Comparison of ENCODE assay signal across 1 cellular context in the genomic region with DNA sequence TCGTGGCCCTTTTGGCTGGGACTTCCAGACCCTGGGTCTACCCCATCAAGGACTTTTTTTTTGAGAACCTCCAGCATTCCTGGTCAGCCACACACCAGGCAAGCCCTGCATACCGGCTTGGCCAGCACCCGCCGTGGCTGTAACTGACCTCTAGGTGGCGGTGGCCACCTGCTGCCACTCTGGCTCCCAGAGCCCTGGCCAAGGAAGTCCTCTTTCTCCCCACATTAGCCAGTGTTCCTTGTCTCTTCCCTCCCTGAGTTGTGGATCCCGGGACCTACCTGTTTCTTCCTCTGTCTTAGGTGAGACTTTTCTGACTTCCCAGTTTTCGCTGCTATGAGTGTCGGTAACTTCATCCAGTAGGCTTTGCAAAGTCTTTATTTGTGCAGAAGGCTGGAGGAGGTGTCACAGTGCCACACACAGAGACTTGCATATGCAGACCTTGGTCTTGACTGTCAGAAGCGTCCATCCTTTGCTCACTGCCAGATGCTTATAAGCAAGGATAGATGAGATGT.
TF ChIP-seq lines count a peak whose summit lies in the region.

No MANE protein-coding gene starts in this region.

TF ChIP-seq in HepG2, 621 proteins besides CTCF, POLR2A, EP300 and RAD21 (continued from another document):
- TF ChIP-seq HMG20B (CRISPR knock-in tag; conservative IDR thresholded peaks at IDR 0.05) (no peak), KMT2B (CRISPR knock-in tag; IDR thresholded peaks at IDR 0.05) (no peak), ZSCAN21 (CRISPR knock-in tag; IDR thresholded peaks at IDR 0.05; ENCODE audit: borderline replicate concordance) (no peak), ZNF670 (CRISPR knock-in tag; IDR thresholded peaks at IDR 0.05; ENCODE audit: borderline replicate concordance) (no peak), MAFF (IDR thresholded peaks at IDR 0.05; ENCODE audit: low read depth, low read length) (no peak), ZSCAN9 (CRISPR knock-in tag; IDR thresholded peaks at IDR 0.05; ENCODE audit: borderline replicate concordance) (no peak), ARNTL (CRISPR knock-in tag; IDR thresholded peaks at IDR 0.05) (no peak), GABPB1 (CRISPR knock-in tag; IDR thresholded peaks at IDR 0.05) (peak; percentile 33; the same call in 1 of the 2 replicates), ZNF883 (CRISPR knock-in tag; IDR thresholded peaks at IDR 0.05; ENCODE audit: not compliant biosample characterization) (peak; percentile 89), BORCS8-MEF2B (CRISPR knock-in tag; IDR thresholded peaks at IDR 0.05) (0 out of 2 replicates have a peak, but pooled peaks have one; percentile 45), MTF1 (CRISPR knock-in tag; IDR thresholded peaks at IDR 0.05) (no peak), SYNCRIP (IDR thresholded peaks at IDR 0.05; ENCODE audit: insufficient read depth, low read depth, low read length) (no peak), SMARCE1 (IDR thresholded peaks at IDR 0.05; ENCODE audit: borderline replicate concordance) (no peak), SAFB2 (CRISPR knock-in tag; IDR thresholded peaks at IDR 0.05; ENCODE audit: borderline replicate concordance, low read depth) (no peak), ELF3 (CRISPR knock-in tag; IDR thresholded peaks at IDR 0.05) (0 out of 2 replicates have a peak, but pooled peaks have one; percentile 22), ZNF569 (CRISPR knock-in tag; IDR thresholded peaks at IDR 0.05; ENCODE audit: borderline replicate concordance) (no peak), KDM1A (CRISPR knock-in tag; IDR thresholded peaks at IDR 0.05) (no peak), KAT2B (IDR thresholded peaks at IDR 0.05; ENCODE audit: borderline replicate concordance, low read depth, low read length) (no peak), HOXA9 (CRISPR knock-in tag; IDR thresholded peaks at IDR 0.05; ENCODE audit: borderline replicate concordance) (no peak), ZNF850 (CRISPR knock-in tag; conservative IDR thresholded peaks at IDR 0.05) (no peak), ZNF629 (CRISPR knock-in tag; conservative IDR thresholded peaks at IDR 0.05) (no peak), EHMT2 (IDR thresholded peaks at IDR 0.05; ENCODE audit: borderline replicate concordance, low read depth, low read length) (no peak), ZNF780A (CRISPR knock-in tag; IDR thresholded peaks at IDR 0.05) (no peak), SMAD1 (CRISPR knock-in tag; IDR thresholded peaks at IDR 0.05; ENCODE audit: borderline replicate concordance, low read depth) (peak; percentile 56; the same call in 1 of the 2 replicates), ZNF7 (CRISPR knock-in tag; IDR thresholded peaks at IDR 0.05) (no peak), SMC3 (IDR thresholded peaks at IDR 0.05; ENCODE audit: low read length) (peak; percentile 91), STAT5B (CRISPR knock-in tag; IDR thresholded peaks at IDR 0.05) (no peak), MXD4 (CRISPR knock-in tag; IDR thresholded peaks at IDR 0.05) (peak; percentile 73; the same call in 1 of the 2 replicates), KAT8 (CRISPR knock-in tag; IDR thresholded peaks at IDR 0.05) (0 out of 2 replicates have a peak, but pooled peaks have one; percentile 47), MIXL1 (CRISPR knock-in tag; IDR thresholded peaks at IDR 0.05) (no peak), GATA4 (IDR thresholded peaks at IDR 0.05; ENCODE audit: borderline replicate concordance, low read depth) (no peak), ZFY (CRISPR knock-in tag; IDR thresholded peaks at IDR 0.05) (no peak), SALL1 (CRISPR knock-in tag; IDR thresholded peaks at IDR 0.05) (peak; percentile 67; the same call in 1 of the 2 replicates)
- TF ChIP-seq, protein P1, sequence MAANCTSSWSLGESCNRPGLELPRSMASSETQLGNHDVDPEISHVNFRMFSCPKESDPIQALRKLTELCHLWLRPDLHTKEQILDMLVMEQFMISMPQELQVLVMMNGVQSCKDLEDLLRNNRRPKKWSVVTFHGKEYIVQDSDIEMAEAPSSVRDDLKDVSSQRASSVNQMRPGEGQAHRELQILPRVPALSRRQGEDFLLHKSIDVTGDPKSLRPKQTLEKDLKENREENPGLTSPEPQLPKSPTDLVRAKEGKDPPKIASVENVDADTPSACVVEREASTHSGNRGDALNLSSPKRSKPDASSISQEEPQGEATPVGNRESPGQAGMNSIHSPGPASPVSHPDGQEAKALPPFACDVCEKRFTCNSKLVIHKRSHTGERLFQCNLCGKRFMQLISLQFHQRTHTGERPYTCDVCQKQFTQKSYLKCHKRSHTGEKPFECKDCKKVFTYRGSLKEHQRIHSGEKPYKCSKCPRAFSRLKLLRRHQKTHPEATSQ (CRISPR knock-in tag; IDR thresholded peaks at IDR 0.05; ENCODE audit: borderline replicate concordance), result no peak
- TF ChIP-seq, protein P2, sequence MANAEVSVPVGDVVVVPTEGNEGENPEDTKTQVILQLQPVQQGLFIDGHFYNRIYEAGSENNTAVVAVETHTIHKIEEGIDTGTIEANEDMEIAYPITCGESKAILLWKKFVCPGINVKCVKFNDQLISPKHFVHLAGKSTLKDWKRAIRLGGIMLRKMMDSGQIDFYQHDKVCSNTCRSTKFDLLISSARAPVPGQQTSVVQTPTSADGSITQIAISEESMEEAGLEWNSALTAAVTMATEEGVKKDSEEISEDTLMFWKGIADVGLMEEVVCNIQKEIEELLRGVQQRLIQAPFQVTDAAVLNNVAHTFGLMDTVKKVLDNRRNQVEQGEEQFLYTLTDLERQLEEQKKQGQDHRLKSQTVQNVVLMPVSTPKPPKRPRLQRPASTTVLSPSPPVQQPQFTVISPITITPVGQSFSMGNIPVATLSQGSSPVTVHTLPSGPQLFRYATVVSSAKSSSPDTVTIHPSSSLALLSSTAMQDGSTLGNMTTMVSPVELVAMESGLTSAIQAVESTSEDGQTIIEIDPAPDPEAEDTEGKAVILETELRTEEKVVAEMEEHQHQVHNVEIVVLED (CRISPR knock-in tag; IDR thresholded peaks at IDR 0.05; ENCODE audit: borderline replicate concordance), result no peak
- TF ChIP-seq, protein P3, sequence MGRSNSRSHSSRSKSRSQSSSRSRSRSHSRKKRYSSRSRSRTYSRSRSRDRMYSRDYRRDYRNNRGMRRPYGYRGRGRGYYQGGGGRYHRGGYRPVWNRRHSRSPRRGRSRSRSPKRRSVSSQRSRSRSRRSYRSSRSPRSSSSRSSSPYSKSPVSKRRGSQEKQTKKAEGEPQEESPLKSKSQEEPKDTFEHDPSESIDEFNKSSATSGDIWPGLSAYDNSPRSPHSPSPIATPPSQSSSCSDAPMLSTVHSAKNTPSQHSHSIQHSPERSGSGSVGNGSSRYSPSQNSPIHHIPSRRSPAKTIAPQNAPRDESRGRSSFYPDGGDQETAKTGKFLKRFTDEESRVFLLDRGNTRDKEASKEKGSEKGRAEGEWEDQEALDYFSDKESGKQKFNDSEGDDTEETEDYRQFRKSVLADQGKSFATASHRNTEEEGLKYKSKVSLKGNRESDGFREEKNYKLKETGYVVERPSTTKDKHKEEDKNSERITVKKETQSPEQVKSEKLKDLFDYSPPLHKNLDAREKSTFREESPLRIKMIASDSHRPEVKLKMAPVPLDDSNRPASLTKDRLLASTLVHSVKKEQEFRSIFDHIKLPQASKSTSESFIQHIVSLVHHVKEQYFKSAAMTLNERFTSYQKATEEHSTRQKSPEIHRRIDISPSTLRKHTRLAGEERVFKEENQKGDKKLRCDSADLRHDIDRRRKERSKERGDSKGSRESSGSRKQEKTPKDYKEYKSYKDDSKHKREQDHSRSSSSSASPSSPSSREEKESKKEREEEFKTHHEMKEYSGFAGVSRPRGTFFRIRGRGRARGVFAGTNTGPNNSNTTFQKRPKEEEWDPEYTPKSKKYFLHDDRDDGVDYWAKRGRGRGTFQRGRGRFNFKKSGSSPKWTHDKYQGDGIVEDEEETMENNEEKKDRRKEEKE (IDR thresholded peaks at IDR 0.05), result no peak
- TF ChIP-seq, protein P4, sequence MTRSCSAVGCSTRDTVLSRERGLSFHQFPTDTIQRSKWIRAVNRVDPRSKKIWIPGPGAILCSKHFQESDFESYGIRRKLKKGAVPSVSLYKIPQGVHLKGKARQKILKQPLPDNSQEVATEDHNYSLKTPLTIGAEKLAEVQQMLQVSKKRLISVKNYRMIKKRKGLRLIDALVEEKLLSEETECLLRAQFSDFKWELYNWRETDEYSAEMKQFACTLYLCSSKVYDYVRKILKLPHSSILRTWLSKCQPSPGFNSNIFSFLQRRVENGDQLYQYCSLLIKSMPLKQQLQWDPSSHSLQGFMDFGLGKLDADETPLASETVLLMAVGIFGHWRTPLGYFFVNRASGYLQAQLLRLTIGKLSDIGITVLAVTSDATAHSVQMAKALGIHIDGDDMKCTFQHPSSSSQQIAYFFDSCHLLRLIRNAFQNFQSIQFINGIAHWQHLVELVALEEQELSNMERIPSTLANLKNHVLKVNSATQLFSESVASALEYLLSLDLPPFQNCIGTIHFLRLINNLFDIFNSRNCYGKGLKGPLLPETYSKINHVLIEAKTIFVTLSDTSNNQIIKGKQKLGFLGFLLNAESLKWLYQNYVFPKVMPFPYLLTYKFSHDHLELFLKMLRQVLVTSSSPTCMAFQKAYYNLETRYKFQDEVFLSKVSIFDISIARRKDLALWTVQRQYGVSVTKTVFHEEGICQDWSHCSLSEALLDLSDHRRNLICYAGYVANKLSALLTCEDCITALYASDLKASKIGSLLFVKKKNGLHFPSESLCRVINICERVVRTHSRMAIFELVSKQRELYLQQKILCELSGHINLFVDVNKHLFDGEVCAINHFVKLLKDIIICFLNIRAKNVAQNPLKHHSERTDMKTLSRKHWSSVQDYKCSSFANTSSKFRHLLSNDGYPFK (CRISPR knock-in tag; IDR thresholded peaks at IDR 0.05; ENCODE audit: borderline replicate concordance), result 0 out of 2 replicates have a peak, but pooled peaks have one; percentile 36
- TF ChIP-seq, protein P5, sequence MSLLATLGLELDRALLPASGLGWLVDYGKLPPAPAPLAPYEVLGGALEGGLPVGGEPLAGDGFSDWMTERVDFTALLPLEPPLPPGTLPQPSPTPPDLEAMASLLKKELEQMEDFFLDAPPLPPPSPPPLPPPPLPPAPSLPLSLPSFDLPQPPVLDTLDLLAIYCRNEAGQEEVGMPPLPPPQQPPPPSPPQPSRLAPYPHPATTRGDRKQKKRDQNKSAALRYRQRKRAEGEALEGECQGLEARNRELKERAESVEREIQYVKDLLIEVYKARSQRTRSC (CRISPR knock-in tag; IDR thresholded peaks at IDR 0.05; ENCODE audit: low read depth), result no peak
- TF ChIP-seq, protein P6, sequence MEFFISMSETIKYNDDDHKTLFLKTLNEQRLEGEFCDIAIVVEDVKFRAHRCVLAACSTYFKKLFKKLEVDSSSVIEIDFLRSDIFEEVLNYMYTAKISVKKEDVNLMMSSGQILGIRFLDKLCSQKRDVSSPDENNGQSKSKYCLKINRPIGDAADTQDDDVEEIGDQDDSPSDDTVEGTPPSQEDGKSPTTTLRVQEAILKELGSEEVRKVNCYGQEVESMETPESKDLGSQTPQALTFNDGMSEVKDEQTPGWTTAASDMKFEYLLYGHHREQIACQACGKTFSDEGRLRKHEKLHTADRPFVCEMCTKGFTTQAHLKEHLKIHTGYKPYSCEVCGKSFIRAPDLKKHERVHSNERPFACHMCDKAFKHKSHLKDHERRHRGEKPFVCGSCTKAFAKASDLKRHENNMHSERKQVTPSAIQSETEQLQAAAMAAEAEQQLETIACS (CRISPR knock-in tag; IDR thresholded peaks at IDR 0.05), result no peak
